In the genomic region with DNA sequence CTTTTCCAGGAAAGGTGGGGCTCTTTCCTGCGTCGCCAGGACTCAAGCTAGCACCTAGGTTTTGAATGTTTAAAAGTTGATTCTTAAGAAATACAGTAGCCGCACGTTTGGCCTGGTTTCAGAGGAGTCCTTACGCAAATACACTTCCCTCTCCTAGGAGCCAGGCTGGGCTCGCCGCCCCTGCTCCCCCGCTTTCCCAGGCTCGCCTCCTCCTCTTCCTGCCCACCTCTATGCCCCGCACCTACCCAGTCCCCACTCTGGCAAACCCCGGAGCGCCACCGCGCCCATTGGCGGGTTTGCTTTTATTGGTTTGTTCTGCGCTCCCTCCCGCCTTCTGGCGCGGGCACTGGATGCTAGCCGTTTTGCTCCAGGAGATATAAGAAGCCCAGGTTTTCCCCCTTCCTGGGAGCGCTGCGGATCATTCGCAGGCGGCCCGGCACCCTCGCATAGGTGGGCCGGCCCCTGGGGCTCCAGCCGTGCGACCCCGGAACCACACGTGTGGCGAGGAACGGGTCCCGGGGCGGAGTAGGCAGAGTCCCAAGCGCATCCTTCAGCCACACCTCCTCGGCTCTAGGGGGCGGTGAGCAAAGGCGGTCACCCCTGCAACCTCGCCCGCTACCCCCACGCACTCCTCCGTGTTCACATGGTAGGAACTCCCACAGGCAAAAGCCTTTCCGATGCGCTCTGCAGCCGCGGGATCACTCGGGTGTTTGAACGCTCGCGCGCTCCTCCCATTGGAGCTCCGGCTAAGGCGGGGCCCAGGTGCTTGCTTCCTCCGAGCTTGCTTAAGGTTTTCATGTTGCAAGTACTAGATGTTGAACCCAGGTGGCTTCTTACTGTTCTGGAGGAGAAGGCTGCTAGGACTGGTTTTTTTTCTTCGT, we compare ENCODE assay signal across 8 cellular contexts.
DNase-seq lines count a peak whose midpoint lies in the region; ATAC-seq, FAIRE-seq and TF ChIP-seq lines count a peak whose summit lies in the region.

No MANE protein-coding gene starts in this region.

- H3K23ac ChIP-seq in H1 (ENCODE audit: insufficient read length) = no peak overlapping the region

- peak; percentile 35 for ATAC-seq in HG02588 (IDR thresholded peaks at IDR 0.05; ENCODE audit: unreplicated experiment)

- no peak overlapping the region for H2BK20ac ChIP-seq in H1 (ENCODE audit: low read length)

- H2BK12ac ChIP-seq in H1 (ENCODE audit: low read depth, low read length) = no peak overlapping the region

- H3K4me3 ChIP-seq in H1 (ENCODE audit: extremely low read depth in 1 of 4, insufficient read depth in 2 of 4, low read depth in 3 of 4, low read length in 4 of 4) (peak overlapping the region; percentile 49 to 69 (median 58)), muscle layer of colon (ENCODE audit: low read depth in 1 of 2, low read length in 2 of 2) (peak overlapping the region; percentile 15 to 44), stomach (peak overlapping the region; percentile 41 to 85 (median 74))

- H2AFZ ChIP-seq in H1 (ENCODE audit: low read length) = peak overlapping the region; percentile 6; the same call in 1 of the 2 replicates

- POLR2A ChIA-PET in activated CD4-positive, alpha-beta memory T cell treated with anti-CD3 and anti-CD28 coated beads for 36 hours (lab: Charles Lee) = interaction anchor here (1.7 to 6.0 kb wide), 3 partner anchors 11 to 43 kb away, joined by 4 to 75 read pairs (median 21); no protein-coding TSS in a partner anchor
- POLR2A ChIA-PET in H1 (lab: Charles Lee; ENCODE audit: partially characterized antibody) = no interaction called here

- CTCF ChIA-PET in activated CD4-positive, alpha-beta memory T cell treated with anti-CD3 and anti-CD28 coated beads for 36 hours (lab: Charles Lee) = interaction anchor here (0.9 to 6.8 kb wide), 11 partner anchors 11 to 68 kb away, joined by 3 to 94 read pairs (median 6); no protein-coding TSS in a partner anchor
- CTCF ChIA-PET in H1 (lab: Charles Lee; ENCODE audit: partially characterized antibody) = interaction anchor here (0.8 to 5.1 kb wide), 17 partner anchors 12 to 488 kb away, joined by 3 to 29 read pairs (median 4); no protein-coding TSS in a partner anchor

- no peak overlapping the region for H2BK120ac ChIP-seq in H1 (replicated peaks; ENCODE audit: low read depth, low read length)

- no peaks in the 10 kb centered on the region for H3K27me3 Mint-ChIP-seq in activated CD4-positive, alpha-beta memory T cell treated with anti-CD3 and anti-CD28 coated beads for 36 hours

- no peak overlapping the region for H4K5ac ChIP-seq in H1 (ENCODE audit: insufficient read length, low read depth, low read length)

- H3K27ac ChIP-seq in H1 (ENCODE audit: low read depth, low read length) = no peak overlapping the region
- H3K27ac ChIP-seq in muscle layer of colon (ENCODE audit: low read depth, low read length) = no peak overlapping the region
- peak overlapping the region in 1 of 5 donors; percentile 4 for H3K27ac ChIP-seq in stomach

- H3K79me1 ChIP-seq in H1 (ENCODE audit: low read depth, low read length) = no peaks in the 10 kb centered on the region

- no peak for FAIRE-seq in H1 (lab: Jason Lieb, UNC)

- H3K4me1 ChIP-seq in H1 (replicated peaks in 1 of 4; ENCODE audit: control insufficient read depth in 3 of 4, insufficient read depth in 4 of 4, low read length in 3 of 4) (peaks cover 0 to 11% (median 4%) of the 10 kb centered on the region in 4 experiments), muscle layer of colon (ENCODE audit: insufficient read depth, low read length) (peaks cover 21% of the 10 kb centered on the region), stomach (peaks cover 23 to 50% (median 41%) of the 10 kb centered on the region in 4 donors)

- no peak overlapping the region for H3K14ac ChIP-seq in H1 (ENCODE audit: insufficient read length)

- no peaks in the 10 kb centered on the region for H3K9me3 Mint-ChIP-seq in activated CD4-positive, alpha-beta memory T cell treated with anti-CD3 and anti-CD28 coated beads for 36 hours

- H3K4me3 Mint-ChIP-seq in activated CD4-positive, alpha-beta memory T cell treated with anti-CD3 and anti-CD28 coated beads for 36 hours = peak overlapping the region; percentile 83

- no peaks in the 10 kb centered on the region for H3K79me2 ChIP-seq in H1 (ENCODE audit: control insufficient read depth in 1 of 2, insufficient read depth in 2 of 2, low read length in 2 of 2)

- no peak overlapping the region for H3K56ac ChIP-seq in H1 (replicated peaks; ENCODE audit: insufficient read length, low read depth, low read length)

- DNase-seq in GM10266 (ENCODE audit: extremely low spot score) (peak; percentile 65), NCI-H2196 treated with DMSO at 0.1 percent for 48 hours (lab: John Stamatoyannopoulos, UW; ENCODE audit: unreplicated experiment) (peak; percentile 24), H1 (ENCODE audit: low read depth in 1 of 2, low spot score in 2 of 2) (peak in 1 of 2 experiments; percentile 77), stomach (peak; percentile 76), NCI-H1417 treated with DMSO at 0.1 percent for 48 hours (lab: John Stamatoyannopoulos, UW) (no peak)
- DNase-seq in activated CD4-positive, alpha-beta memory T cell treated with anti-CD3 and anti-CD28 coated beads for 36 hours = peak; percentile 85

- peak overlapping the region; percentile 52 for H4K8ac ChIP-seq in H1 (ENCODE audit: extremely low read depth, insufficient read depth, low read length)

- peak in 1 of 2 experiments; percentile 4; a peak in 1 of 4 replicates for TF ChIP-seq RAD21 in H1 (IDR thresholded peaks at IDR 0.05 in 1 of 2, conservative IDR thresholded peaks at IDR 0.05 in 1 of 2; ENCODE audit: low read depth in 2 of 2, low read length in 2 of 2)

- H2AK5ac ChIP-seq in H1 (ENCODE audit: low read depth, low read length) = no peak overlapping the region

- TF ChIP-seq CTCF in GM10266 (IDR thresholded peaks at IDR 0.05; ENCODE audit: control insufficient read depth, insufficient read depth, low read depth, missing control alignments) = no peak
- TF ChIP-seq CTCF in H1 (IDR thresholded peaks at IDR 0.05; ENCODE audit: control extremely low read depth in 1 of 3, insufficient read depth in 1 of 3, low read depth in 1 of 3, low read length in 3 of 3) = peak in 2 of 3 experiments; percentile 47 to 50
- no peak for TF ChIP-seq CTCF in stomach (IDR thresholded peaks at IDR 0.05)

- peaks cover 29% of the 10 kb centered on the region for H3K4me1 Mint-ChIP-seq in activated CD4-positive, alpha-beta memory T cell treated with anti-CD3 and anti-CD28 coated beads for 36 hours (ENCODE audit: low read depth)

- H3K36me3 Mint-ChIP-seq in activated CD4-positive, alpha-beta memory T cell treated with anti-CD3 and anti-CD28 coated beads for 36 hours = peaks cover 8% of the 10 kb centered on the region

- H4K20me1 ChIP-seq in H1 (replicated peaks in 1 of 2; ENCODE audit: control insufficient read depth in 1 of 2, insufficient read depth in 2 of 2, low read length in 2 of 2) = no peaks in the 10 kb centered on the region

- peak overlapping the region; percentile 92 to 99 for H3K4me2 ChIP-seq in H1 (ENCODE audit: insufficient read depth in 1 of 2, low read depth in 2 of 2, low read length in 2 of 2)

- H3K27me3 ChIP-seq in H1 (replicated peaks in 1 of 4; ENCODE audit: control insufficient read depth in 3 of 4, extremely low read depth in 1 of 4, insufficient read depth in 3 of 4, low read length in 3 of 4) (peaks cover 24 to 57% (median 55%) of the 10 kb centered on the region in 4 experiments), muscle layer of colon (ENCODE audit: control insufficient read depth in 1 of 2, insufficient read depth in 2 of 2, low read length in 2 of 2) (peaks cover 10 to 44% of the 10 kb centered on the region in 2 donors), stomach (peaks cover 6 to 55% (median 15%) of the 10 kb centered on the region in 3 donors)

- 3% methylated on average over 54 of the region's 56 CpGs; no CpG with 5 or more reads in 1 of the 2 experiments for WGBS in H1 (ENCODE audit: extremely low coverage in 1 of 2, insufficient coverage in 1 of 2, insufficient read length in 1 of 2, insufficient replicate concordance in 2 of 2, low coverage in 1 of 2, low lambda C conversion rate in 2 of 2, missing lambda C conversion rate in 1 of 2), 2 experiments
- 1 to 2% (median 1%) methylated on average over 41 to 56 of the region's 56 CpGs for WGBS in stomach, 5 donors

- H3K36me3 ChIP-seq in H1 (ENCODE audit: control insufficient read depth in 2 of 4, insufficient read depth in 4 of 4, low read length in 3 of 4) (no peaks in the 10 kb centered on the region), muscle layer of colon (ENCODE audit: insufficient read depth, low read length) (no peaks in the 10 kb centered on the region), stomach (no peaks in the 10 kb centered on the region)

- intact Hi-C loops in activated CD4-positive, alpha-beta memory T cell treated with anti-CD3 and anti-CD28 coated beads for 36 hours (cut with micrococcal nuclease) = loop anchor here (2.0 to 5.0 kb wide), 5 partner anchors 33 to 1312 kb away; a partner anchor contains a TSS
- intact Hi-C loops in stomach (cut with DNase I; ENCODE audit: low total_unique reads) = no loop called here

- H3K18ac ChIP-seq in H1 (ENCODE audit: extremely low read depth, low read length) = peak overlapping the region; percentile 11; the same call in 1 of the 2 replicates

- no peaks in the 10 kb centered on the region for H3K9me3 ChIP-seq in H1 (ENCODE audit: insufficient read depth in 2 of 2, low read depth in 1 of 2, low read length in 1 of 2)
- no peaks in the 10 kb centered on the region for H3K9me3 ChIP-seq in muscle layer of colon (ENCODE audit: low read length)
- H3K9me3 ChIP-seq in stomach = no peaks in the 10 kb centered on the region

- no peak overlapping the region for H3K4ac ChIP-seq in H1 (replicated peaks; ENCODE audit: insufficient read length, low read depth, low read length)

- H2BK15ac ChIP-seq in H1 (ENCODE audit: low read length) = no peak overlapping the region

- H3K27ac Mint-ChIP-seq in activated CD4-positive, alpha-beta memory T cell treated with anti-CD3 and anti-CD28 coated beads for 36 hours = peak overlapping the region; percentile 56

- no peak for TF ChIP-seq POLR2A in H1 (IDR thresholded peaks at IDR 0.05; ENCODE audit: control extremely low read depth in 1 of 2, low read depth in 2 of 2, low read length in 2 of 2)
- no peak for TF ChIP-seq POLR2A in stomach (IDR thresholded peaks at IDR 0.05)

- no peak overlapping the region for H3K9ac ChIP-seq in H1 (replicated peaks in 1 of 4; ENCODE audit: extremely low read depth in 1 of 4, low read depth in 3 of 4, low read length in 3 of 4)
- H3K9ac ChIP-seq in muscle layer of colon (ENCODE audit: low read length) = no peak overlapping the region

- H3K23me2 ChIP-seq in H1 (ENCODE audit: low read depth, low read length) = peaks cover 19% of the 10 kb centered on the region

- no peak overlapping the region for H2BK5ac ChIP-seq in H1 (ENCODE audit: low read depth, low read length)

- H4K91ac ChIP-seq in H1 (replicated peaks; ENCODE audit: insufficient read length, low read length) = no peak overlapping the region

- TF ChIP-seq EP300 in H1 (IDR thresholded peaks at IDR 0.05; ENCODE audit: borderline replicate concordance in 1 of 2, low read depth in 2 of 2, low read length in 2 of 2) = no peak
- TF ChIP-seq EP300 in stomach (IDR thresholded peaks at IDR 0.05) = no peak

TF ChIP-seq in H1, 55 proteins besides CTCF, POLR2A, EP300 and RAD21 (continues in another document):
- TF ChIP-seq RNF2 (IDR thresholded peaks at IDR 0.05; ENCODE audit: borderline replicate concordance, low read depth, low read length, missing control alignments, poor library complexity, severe bottlenecking) (no peak), EZH2 (IDR thresholded peaks at IDR 0.05; ENCODE audit: low read depth, low read length, severe bottlenecking) (no peak)

Comparison
In these comparisons a context has a peak if more than half of its experiments do, and no peak if none do; other contexts are left out.
1. CTCF ChIP-seq: peak in H1 (2 of 3); none in GM10266 (single experiment) and stomach (0 of 7).
2. Peak in every context shown above with its lines, with median percentiles within 50 percentile points of each other: H3K4me3 ChIP-seq.